Comparison of ENCODE assay signal across 19 cellular contexts in the genomic region with DNA sequence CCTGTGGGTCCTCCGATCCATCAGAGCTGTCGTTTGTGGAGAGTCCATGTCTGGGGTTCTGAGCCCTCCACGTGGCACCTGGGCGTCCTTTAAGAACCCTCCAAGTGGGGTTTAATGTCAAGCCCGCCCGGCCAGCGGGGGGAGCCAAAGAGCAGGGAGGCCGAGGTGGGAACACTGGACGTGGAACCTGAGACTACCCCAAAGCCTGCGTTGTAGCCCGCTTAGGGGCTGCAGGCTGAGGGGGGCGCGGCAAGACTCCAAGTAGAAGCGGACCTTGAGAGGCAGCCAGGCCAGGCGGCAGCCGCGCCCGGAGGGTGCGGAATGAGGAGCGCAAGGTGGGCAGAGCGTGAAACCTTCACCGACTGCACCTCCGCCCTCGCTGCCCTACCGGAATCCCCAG.
DNase-seq lines count a peak whose midpoint lies in the region; ATAC-seq, FAIRE-seq and TF ChIP-seq lines count a peak whose summit lies in the region.
"Had no signal": no experiment of that assay in that cellular context is flagged by ENCODE, and none has a peak within 500 bp of the region (broad histone marks: within the 10 kb centered on the region; RNA-seq: fewer than 3 reads in every experiment).

No MANE protein-coding gene starts in this region.

- H3K79me2 ChIP-seq in H1 (ENCODE audit: control insufficient read depth in 1 of 2, insufficient read depth in 2 of 2, low read length in 2 of 2), result no peaks in the 10 kb centered on the region

- ATAC-seq in activated CD8-positive, alpha-beta T cell treated with anti-CD3 and anti-CD28 coated beads for 36 hours, result no peak
- no peak for ATAC-seq in activated CD8-positive, alpha-beta T cell treated with anti-CD3 and anti-CD28 coated beads, Interleukin-2, amount 10 ng/mL, durations not matched to agents 7 days and 5 days
- no peak for ATAC-seq in gastrocnemius medialis
- ATAC-seq in HG02623 (IDR thresholded peaks at IDR 0.05; ENCODE audit: unreplicated experiment), result no peak
- ATAC-seq: heart left ventricle; Right ventricle myocardium inferior; stimulated activated memory B cell treated with anti-CD40 and anti-IgM and Interleukin-4, amounts not matched to agents 10 μg/mL and 1 μg/mL and 100 μg/mL, for 72 hours had no signal

- peaks cover 0 to 4% of the 10 kb centered on the region in 2 experiments; a peak in 1 of 4 replicates for H3K9me3 ChIP-seq in H1 (ENCODE audit: insufficient read depth in 2 of 2, low read depth in 1 of 2, low read length in 1 of 2)
- H3K9me3 ChIP-seq in gastrocnemius medialis, result no peaks in the 10 kb centered on the region
- H3K9me3 ChIP-seq: heart left ventricle, right lobe of liver had no signal

- no peak overlapping the region for H3K4me3 Mint-ChIP-seq in activated CD8-positive, alpha-beta T cell treated with anti-CD3 and anti-CD28 coated beads for 36 hours
- no peak overlapping the region for H3K4me3 Mint-ChIP-seq in activated CD8-positive, alpha-beta T cell treated with anti-CD3 and anti-CD28 coated beads, Interleukin-2, amount 10 ng/mL, durations not matched to agents 7 days and 5 days
- H3K4me3 Mint-ChIP-seq: stimulated activated memory B cell treated with anti-CD40 and anti-IgM and Interleukin-4, amounts not matched to agents 10 μg/mL and 1 μg/mL and 100 μg/mL, for 72 hours; T-helper 1 cell treated with Interleukin-12 subunit alpha and Interleukin-12 subunit beta and Interleukin-4 antibody, amounts not matched to agents 30 μg/mL and 1 μg/mL, for 36 hours had no signal

- 95% methylated on average over 25 of the region's 25 CpGs; no CpG with 5 or more reads in 1 of the 2 experiments for WGBS in H1 (ENCODE audit: extremely low coverage in 1 of 2, insufficient coverage in 1 of 2, insufficient read length in 1 of 2, insufficient replicate concordance in 2 of 2, low coverage in 1 of 2, low lambda C conversion rate in 2 of 2, missing lambda C conversion rate in 1 of 2), 2 experiments

- in situ Hi-C loops in KBM-7 (cut with MboI; ENCODE audit: low pct_unique_long_range_greater_than_20kb, low sequenced_read_pairs), result no loop called here
- in situ Hi-C loops in gastrocnemius medialis (cut with MboI; ENCODE audit: low sequenced_read_pairs in 4 of 4), result loop anchor here in 1 of 4 donors (10.0 kb wide), 1 partner anchor 65 kb away; no protein-coding TSS in a partner anchor

- H2BK15ac ChIP-seq in H1 (ENCODE audit: low read length), result no peak overlapping the region

- TF ChIP-seq RAD21 in H1 (IDR thresholded peaks at IDR 0.05 in 1 of 2, conservative IDR thresholded peaks at IDR 0.05 in 1 of 2; ENCODE audit: low read depth in 2 of 2, low read length in 2 of 2), result peak; percentile 49 to 60

- no peaks in the 10 kb centered on the region for H3K4me1 Mint-ChIP-seq in activated CD8-positive, alpha-beta T cell treated with anti-CD3 and anti-CD28 coated beads for 36 hours (ENCODE audit: low read depth)
- no peaks in the 10 kb centered on the region for H3K4me1 Mint-ChIP-seq in activated CD8-positive, alpha-beta T cell treated with anti-CD3 and anti-CD28 coated beads, Interleukin-2, amount 10 ng/mL, durations not matched to agents 7 days and 5 days (ENCODE audit: low read depth)
- H3K4me1 Mint-ChIP-seq: stimulated activated memory B cell treated with anti-CD40 and anti-IgM and Interleukin-4, amounts not matched to agents 10 μg/mL and 1 μg/mL and 100 μg/mL, for 72 hours had no signal

- no peak overlapping the region for H3K27ac ChIP-seq in H1 (ENCODE audit: low read depth, low read length)
- H3K27ac ChIP-seq in gastrocnemius medialis, result no peak overlapping the region
- H3K27ac ChIP-seq: heart left ventricle, right lobe of liver had no signal

- no peaks in the 10 kb centered on the region for H3K23me2 ChIP-seq in H1 (ENCODE audit: low read depth, low read length)

- H2BK20ac ChIP-seq in H1 (ENCODE audit: low read length), result no peak overlapping the region

- peak overlapping the region; percentile 66 for H4K8ac ChIP-seq in H1 (ENCODE audit: extremely low read depth, insufficient read depth, low read length)

- H3K27ac Mint-ChIP-seq in activated CD8-positive, alpha-beta T cell treated with anti-CD3 and anti-CD28 coated beads for 36 hours, result no peak overlapping the region
- no peak overlapping the region for H3K27ac Mint-ChIP-seq in activated CD8-positive, alpha-beta T cell treated with anti-CD3 and anti-CD28 coated beads, Interleukin-2, amount 10 ng/mL, durations not matched to agents 7 days and 5 days
- H3K27ac Mint-ChIP-seq: stimulated activated memory B cell treated with anti-CD40 and anti-IgM and Interleukin-4, amounts not matched to agents 10 μg/mL and 1 μg/mL and 100 μg/mL, for 72 hours; T-helper 1 cell treated with Interleukin-12 subunit alpha and Interleukin-12 subunit beta and Interleukin-4 antibody, amounts not matched to agents 30 μg/mL and 1 μg/mL, for 36 hours had no signal

- H3K27me3 ChIP-seq in H1 (replicated peaks in 1 of 4; ENCODE audit: control insufficient read depth in 3 of 4, extremely low read depth in 1 of 4, insufficient read depth in 3 of 4, low read length in 3 of 4), result no peaks in the 10 kb centered on the region
- H3K27me3 ChIP-seq in gastrocnemius medialis, result no peaks in the 10 kb centered on the region
- H3K27me3 ChIP-seq: right lobe of liver had no signal

- no peak overlapping the region for H3K4me2 ChIP-seq in H1 (ENCODE audit: insufficient read depth in 1 of 2, low read depth in 2 of 2, low read length in 2 of 2)

- H3K56ac ChIP-seq in H1 (replicated peaks; ENCODE audit: insufficient read length, low read depth, low read length), result no peak overlapping the region

- H2BK5ac ChIP-seq in H1 (ENCODE audit: low read depth, low read length), result no peak overlapping the region

- H3K18ac ChIP-seq in H1 (ENCODE audit: extremely low read depth, low read length), result no peak overlapping the region

- no peak overlapping the region for H2AFZ ChIP-seq in H1 (ENCODE audit: low read length)

- no peak for TF ChIP-seq POLR2A in H1 (IDR thresholded peaks at IDR 0.05; ENCODE audit: control extremely low read depth in 1 of 2, low read depth in 2 of 2, low read length in 2 of 2)
- no peak for TF ChIP-seq POLR2A in gastrocnemius medialis (IDR thresholded peaks at IDR 0.05)

- H3K36me3 ChIP-seq in H1 (ENCODE audit: control insufficient read depth in 2 of 4, insufficient read depth in 4 of 4, low read length in 3 of 4), result no peaks in the 10 kb centered on the region
- no peaks in the 10 kb centered on the region for H3K36me3 ChIP-seq in gastrocnemius medialis
- H3K36me3 ChIP-seq: heart left ventricle, right lobe of liver had no signal

- no peak overlapping the region for H3K9ac ChIP-seq in H1 (replicated peaks in 1 of 4; ENCODE audit: extremely low read depth in 1 of 4, low read depth in 3 of 4, low read length in 3 of 4)

- DNase-seq in activated CD8-positive, alpha-beta T cell treated with anti-CD3 and anti-CD28 coated beads for 36 hours, result peak; percentile 20
- no peak for DNase-seq in activated CD8-positive, alpha-beta T cell treated with anti-CD3 and anti-CD28 coated beads, Interleukin-2, amount 10 ng/mL, durations not matched to agents 7 days and 5 days
- DNase-seq in KBM-7 (peak; percentile 2), H1 (ENCODE audit: low read depth in 1 of 2, low spot score in 2 of 2) (peak; percentile 19 to 84), NCI-H2107 (lab: John Stamatoyannopoulos, UW) (no peak), gastrocnemius medialis (no peak)
- peak; percentile 4 for DNase-seq in stimulated activated CD4-positive, alpha-beta T cell treated with anti-CD3 and anti-CD28 coated beads, Interleukin-1b, Interleukin-23, amount 100 ng/mL, for 48 hours
- DNase-seq: activated CD4-positive, alpha-beta T cell treated with anti-CD3 and anti-CD28 coated beads for 4 hours; activated effector memory CD4-positive, alpha-beta T cell treated with Interleukin-2 at 50 U/mL for 16 hours; heart left ventricle; midbrain; NCI-H1105; right lobe of liver had no signal

- H2BK120ac ChIP-seq in H1 (replicated peaks; ENCODE audit: low read depth, low read length), result no peak overlapping the region

- TF ChIP-seq CTCF in activated CD8-positive, alpha-beta T cell treated with anti-CD3 and anti-CD28 coated beads for 36 hours (IDR thresholded peaks at IDR 0.05), result no peak
- peak; percentile 47 to 68 (median 59) for TF ChIP-seq CTCF in H1 (IDR thresholded peaks at IDR 0.05; ENCODE audit: control extremely low read depth in 1 of 3, insufficient read depth in 1 of 3, low read depth in 1 of 3, low read length in 3 of 3)
- TF ChIP-seq CTCF in gastrocnemius medialis (IDR thresholded peaks at IDR 0.05 in 4 of 5, conservative IDR thresholded peaks at IDR 0.05 in 1 of 5), result no peak

- no peak overlapping the region for H3K23ac ChIP-seq in H1 (ENCODE audit: insufficient read length)

- H2AK5ac ChIP-seq in H1 (ENCODE audit: low read depth, low read length), result no peak overlapping the region

- POLR2A ChIA-PET in activated CD8-positive, alpha-beta T cell treated with anti-CD3 and anti-CD28 coated beads for 36 hours (lab: Charles Lee), result no interaction called here
- POLR2A ChIA-PET in activated CD8-positive, alpha-beta T cell treated with anti-CD3 and anti-CD28 coated beads, Interleukin-2, amount 10 ng/mL, durations not matched to agents 7 days and 5 days (lab: Charles Lee), result no interaction called here
- POLR2A ChIA-PET in H1 (lab: Charles Lee; ENCODE audit: partially characterized antibody), result no interaction called here

- intact Hi-C loops in activated CD8-positive, alpha-beta T cell treated with anti-CD3 and anti-CD28 coated beads for 36 hours (cut with micrococcal nuclease), result no loop called here
- intact Hi-C loops in gastrocnemius medialis (cut with DNase I; ENCODE audit: low total_unique reads), result no loop called here

- H3K4me3 ChIP-seq in H1 (ENCODE audit: extremely low read depth in 1 of 4, insufficient read depth in 2 of 4, low read depth in 3 of 4, low read length in 4 of 4), result no peak overlapping the region
- H3K4me3 ChIP-seq in gastrocnemius medialis, result no peak overlapping the region
- H3K4me3 ChIP-seq: heart left ventricle, right lobe of liver had no signal

- no peaks in the 10 kb centered on the region for H3K9me3 Mint-ChIP-seq in activated CD8-positive, alpha-beta T cell treated with anti-CD3 and anti-CD28 coated beads for 36 hours
- no peaks in the 10 kb centered on the region for H3K9me3 Mint-ChIP-seq in activated CD8-positive, alpha-beta T cell treated with anti-CD3 and anti-CD28 coated beads, Interleukin-2, amount 10 ng/mL, durations not matched to agents 7 days and 5 days (ENCODE audit: insufficient read depth)
- H3K9me3 Mint-ChIP-seq: stimulated activated memory B cell treated with anti-CD40 and anti-IgM and Interleukin-4, amounts not matched to agents 10 μg/mL and 1 μg/mL and 100 μg/mL, for 72 hours; T-helper 1 cell treated with Interleukin-12 subunit alpha and Interleukin-12 subunit beta and Interleukin-4 antibody, amounts not matched to agents 30 μg/mL and 1 μg/mL, for 36 hours had no signal

- H3K4me1 ChIP-seq in H1 (replicated peaks in 1 of 4; ENCODE audit: control insufficient read depth in 3 of 4, insufficient read depth in 4 of 4, low read length in 3 of 4), result peaks cover 0 to 4% (median 0%) of the 10 kb centered on the region in 4 experiments; a peak in 2 of 7 replicates
- H3K4me1 ChIP-seq in gastrocnemius medialis, result no peaks in the 10 kb centered on the region
- H3K4me1 ChIP-seq: heart left ventricle, right lobe of liver had no signal

- CTCF ChIA-PET in activated CD8-positive, alpha-beta T cell treated with anti-CD3 and anti-CD28 coated beads for 36 hours (lab: Charles Lee), result no interaction called here
- CTCF ChIA-PET in activated CD8-positive, alpha-beta T cell treated with anti-CD3 and anti-CD28 coated beads, Interleukin-2, amount 10 ng/mL, durations not matched to agents 7 days and 5 days (lab: Charles Lee), result no interaction called here
- CTCF ChIA-PET in H1 (lab: Charles Lee; ENCODE audit: partially characterized antibody), result no interaction called here

- H2BK12ac ChIP-seq in H1 (ENCODE audit: low read depth, low read length), result no peak overlapping the region

- H3K27me3 Mint-ChIP-seq in activated CD8-positive, alpha-beta T cell treated with anti-CD3 and anti-CD28 coated beads for 36 hours, result no peaks in the 10 kb centered on the region
- H3K27me3 Mint-ChIP-seq in activated CD8-positive, alpha-beta T cell treated with anti-CD3 and anti-CD28 coated beads, Interleukin-2, amount 10 ng/mL, durations not matched to agents 7 days and 5 days (ENCODE audit: low read depth), result peaks cover 5% of the 10 kb centered on the region
- H3K27me3 Mint-ChIP-seq: stimulated activated memory B cell treated with anti-CD40 and anti-IgM and Interleukin-4, amounts not matched to agents 10 μg/mL and 1 μg/mL and 100 μg/mL, for 72 hours had no signal

- FAIRE-seq in H1 (lab: Jason Lieb, UNC), result no peak
- FAIRE-seq: G401.6, keratinocyte had no signal

- no peak overlapping the region for H4K91ac ChIP-seq in H1 (replicated peaks; ENCODE audit: insufficient read length, low read length)

- no peaks in the 10 kb centered on the region for H3K79me1 ChIP-seq in H1 (ENCODE audit: low read depth, low read length)

- H3K36me3 Mint-ChIP-seq in activated CD8-positive, alpha-beta T cell treated with anti-CD3 and anti-CD28 coated beads for 36 hours (ENCODE audit: low read depth), result no peaks in the 10 kb centered on the region
- H3K36me3 Mint-ChIP-seq in activated CD8-positive, alpha-beta T cell treated with anti-CD3 and anti-CD28 coated beads, Interleukin-2, amount 10 ng/mL, durations not matched to agents 7 days and 5 days (ENCODE audit: low read depth), result no peaks in the 10 kb centered on the region
- H3K36me3 Mint-ChIP-seq: stimulated activated memory B cell treated with anti-CD40 and anti-IgM and Interleukin-4, amounts not matched to agents 10 μg/mL and 1 μg/mL and 100 μg/mL, for 72 hours had no signal

- no peak for TF ChIP-seq EP300 in H1 (IDR thresholded peaks at IDR 0.05; ENCODE audit: borderline replicate concordance in 1 of 2, low read depth in 2 of 2, low read length in 2 of 2)

- H3K14ac ChIP-seq in H1 (ENCODE audit: insufficient read length), result no peak overlapping the region

- no peak overlapping the region for H3K4ac ChIP-seq in H1 (replicated peaks; ENCODE audit: insufficient read length, low read depth, low read length)

- H4K20me1 ChIP-seq in H1 (replicated peaks in 1 of 2; ENCODE audit: control insufficient read depth in 1 of 2, insufficient read depth in 2 of 2, low read length in 2 of 2), result no peaks in the 10 kb centered on the region

- no peak overlapping the region for H4K5ac ChIP-seq in H1 (ENCODE audit: insufficient read length, low read depth, low read length)

Comparison
In these comparisons a context has a peak if more than half of its experiments do, and no peak if none do; other contexts are left out.
1. DNase-seq: peak in activated CD8-positive, alpha-beta T cell treated with anti-CD3 and anti-CD28 coated beads for 36 hours (single experiment), KBM-7 (single experiment), H1 (2 of 2) and stimulated activated CD4-positive, alpha-beta T cell treated with anti-CD3 and anti-CD28 coated beads, Interleukin-1b, Interleukin-23, amount 100 ng/mL, for 48 hours (single experiment); none in activated CD8-positive, alpha-beta T cell treated with anti-CD3 and anti-CD28 coated beads, Interleukin-2, amount 10 ng/mL, durations not matched to agents 7 days and 5 days (single experiment), NCI-H2107 (single experiment) and gastrocnemius medialis (0 of 2).
2. CTCF ChIP-seq: peak in H1 (3 of 3); none in activated CD8-positive, alpha-beta T cell treated with anti-CD3 and anti-CD28 coated beads for 36 hours (single experiment) and gastrocnemius medialis (0 of 5).